Comparison of ENCODE assay signal across 27 cellular contexts in genomic region chr3:116647955-116648354, GRCh38.
"Had no signal": no experiment of that assay in that cellular context is flagged by ENCODE, and none has a peak within 500 bp of the region (broad histone marks: within the 10 kb centered on the region; RNA-seq: fewer than 3 reads in every experiment).

No MANE protein-coding gene starts in this region.

- H3K4me1 ChIP-seq: stomach, suprapubic skin, testis, thyroid gland, tibial artery, tibial nerve, transverse colon, upper lobe of left lung, upper lobe of right lung, uterus, vagina had no signal

- H3K36me3 ChIP-seq: stomach, suprapubic skin, thoracic aorta, thyroid gland, tibial artery, tibial nerve, transverse colon, upper lobe of left lung, upper lobe of right lung, uterus, vagina had no signal

- DNase-seq: stimulated activated CD4-positive, alpha-beta T cell treated with anti-CD3 and anti-CD28 coated beads, Interleukin-2, amount 100 ng/mL, for 48 hours; stimulated activated CD4-positive, alpha-beta T cell treated with anti-CD3 and anti-CD28 coated beads, Interleukin-4, amount 100 ng/mL, for 1 hour; stimulated activated CD4-positive, alpha-beta T cell treated with anti-CD3 and anti-CD28 coated beads, Interleukin-4, amount 100 ng/mL, for 24 hours; stimulated activated CD4-positive, alpha-beta T cell treated with anti-CD3 and anti-CD28 coated beads, Interleukin-4, amount 100 ng/mL, for 4 hours; stimulated activated CD8-positive, alpha-beta memory T cell treated with anti-CD3 and anti-CD28 coated beads, Interleukin-4, amount 100 ng/mL, for 48 hours; stimulated activated naive B cell treated with anti-CD40 and anti-IgM and Interleukin-4, amounts not matched to agents 10 μg/mL and 1 μg/mL and 100 μg/mL, for 72 hours; stimulated activated naive CD4-positive, alpha-beta T cell; stimulated activated naive CD4-positive, alpha-beta T cell treated with Interleukin-2 at 50 U/mL for 16 hours; stimulated activated naive CD8-positive, alpha-beta T cell treated with anti-CD3 and anti-CD28 coated beads, Interleukin-15, amount 100 ng/mL, for 72 hours; stimulated activated naive CD8-positive, alpha-beta T cell treated with anti-CD3 and anti-CD28 coated beads, Interleukin-15, Interleukin-2, amounts not matched to agents 100 U/mL and 50 U/mL, for 24 hours; stomach; substantia nigra; testis; thyroid gland; tibial artery; transverse colon; trophoblast cell; upper lobe of left lung; upper lobe of right lung; uterus had no signal

- ATAC-seq: stimulated activated effector memory CD8-positive, alpha-beta T cell treated with anti-CD3 and anti-CD28 coated beads, Interleukin-12 subunit alpha, Interleukin-12 subunit beta, amount 100 ng/mL, for 72 hours; stimulated activated memory B cell treated with anti-CD40 and anti-IgM and Interleukin-4, amounts not matched to agents 10 μg/mL and 1 μg/mL and 100 μg/mL, for 72 hours; stimulated activated naive B cell treated with anti-CD40 and anti-IgM and Interleukin-4, amounts not matched to agents 10 μg/mL and 1 μg/mL and 100 μg/mL, for 72 hours; stimulated activated naive CD8-positive, alpha-beta T cell treated with anti-CD3 and anti-CD28 coated beads, Interleukin-15, amount 100 ng/mL, for 72 hours; stimulated activated naive CD8-positive, alpha-beta T cell treated with anti-CD3 and anti-CD28 coated beads, Interleukin-15, Interleukin-2, amounts not matched to agents 100 U/mL and 50 U/mL, for 24 hours; upper lobe of right lung had no signal

- H3K27me3 ChIP-seq: stomach, suprapubic skin, testis, thyroid gland, tibial artery, tibial nerve, transverse colon, upper lobe of left lung, upper lobe of right lung, uterus, vagina had no signal

- FAIRE-seq: urothelium cell line had no signal

- H3K27ac ChIP-seq: stomach, suprapubic skin, testis, thoracic aorta, thyroid gland, tibial artery, tibial nerve, transverse colon, upper lobe of left lung, upper lobe of right lung, uterus, vagina had no signal

- H3K4me3 ChIP-seq: stomach, suprapubic skin, testis, thoracic aorta, thyroid gland, tibial artery, tibial nerve, transverse colon, upper lobe of left lung, upper lobe of right lung, uterus, vagina had no signal
